9 cellular contexts compared by ENCODE assay signal in the genomic region with DNA sequence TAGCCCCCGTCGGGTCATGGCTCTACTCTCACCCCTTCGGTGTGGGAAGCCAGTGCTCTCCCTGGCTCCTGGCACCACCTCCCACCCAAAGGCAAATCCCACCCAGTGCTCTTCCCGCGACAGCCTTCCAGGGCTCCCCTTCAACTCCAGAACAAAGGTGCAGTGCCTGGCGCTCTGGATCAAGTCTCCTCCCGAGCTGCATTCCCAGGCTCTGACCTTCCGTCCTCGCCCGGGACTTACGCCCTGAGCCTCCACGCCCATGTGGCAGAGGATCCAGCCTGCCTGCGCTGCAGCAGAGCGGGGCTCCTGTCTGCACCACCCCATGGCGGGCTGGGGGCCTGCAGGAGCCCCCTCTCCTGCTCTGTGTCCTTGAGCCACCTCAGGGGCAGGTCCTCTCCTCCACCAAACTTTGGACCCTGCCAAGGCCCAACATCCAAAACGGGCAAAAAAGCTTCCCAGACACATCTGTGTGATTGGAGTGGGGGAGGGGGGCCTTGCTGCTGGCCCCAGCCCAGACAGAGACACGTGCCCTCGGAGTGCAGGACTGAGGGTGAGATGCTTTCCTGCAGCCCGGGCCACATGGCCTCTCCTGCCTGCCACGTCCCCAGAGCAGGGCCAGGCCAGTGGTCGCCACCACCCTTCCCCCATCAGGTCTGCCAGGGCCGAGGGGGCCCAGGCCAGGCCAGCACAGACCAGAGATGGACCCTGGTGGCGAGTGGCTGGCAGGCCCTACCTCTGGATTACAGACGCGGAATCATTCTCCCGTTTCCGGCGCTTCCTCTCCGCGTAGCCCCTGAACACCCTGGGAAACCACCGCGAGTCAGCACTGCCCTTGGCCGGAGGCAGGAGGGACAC. TPM values are rescaled to one million over a fixed set of nuclear protein-coding genes. Genes with fewer than 3 reads are reported as not detected.
A peak's percentile ranks its signal among the peaks of the same experiment; 100 is the strongest.
DNase-seq lines count a peak whose midpoint lies in the region; ATAC-seq and TF ChIP-seq lines count a peak whose summit lies in the region.
"Had no signal": no experiment of that assay in that cellular context is flagged by ENCODE, and none has a peak within 500 bp of the region (broad histone marks: within the 10 kb centered on the region; RNA-seq: fewer than 3 reads in every experiment).

No MANE protein-coding gene starts in this region.

- POLR2A ChIA-PET in A673 (lab: Charles Lee; ENCODE audit: low non-redundant PET): no interaction called here

- intact Hi-C loops in Right ventricle myocardium inferior (cut with DNase I) (no loop called here), ovary (cut with DNase I) (no loop called here), A673 (cut with micrococcal nuclease; ENCODE audit: unreplicated experiment) (no loop called here)

- no peak for TF ChIP-seq POLR2A in ovary (IDR thresholded peaks at IDR 0.05)

- H3K36me3 ChIP-seq in ES-I3 (ENCODE audit: insufficient read depth, low read length) (no peaks in the 10 kb centered on the region), ovary (no peaks in the 10 kb centered on the region), A673 (ENCODE audit: insufficient read depth, low read length, poor library complexity, severe bottlenecking) (peaks cover 11% of the 10 kb centered on the region)

- H3K9me3 ChIP-seq in ES-I3 (ENCODE audit: control insufficient read depth, insufficient read depth, low read length) (no peaks in the 10 kb centered on the region), ovary (no peaks in the 10 kb centered on the region), A673 (ENCODE audit: low read depth, low read length, poor library complexity, severe bottlenecking) (no peaks in the 10 kb centered on the region)

- peak; percentile 3 for DNase-seq in T-helper 9 cell
- DNase-seq in Right ventricle myocardium inferior (ENCODE audit: missing footprints): peak; percentile 77
- peak; percentile 51 to 77 (median 64) for DNase-seq in ovary
- DNase-seq in OCI-M2 (lab: John Stamatoyannopoulos, UW; ENCODE audit: unreplicated experiment): no peak
- DNase-seq in A673 (ENCODE audit: low spot score): no peak
- DNase-seq in NCI-H187 (lab: John Stamatoyannopoulos, UW): no peak

- peak overlapping the region; percentile 28 for H3K4me3 ChIP-seq in ovary
- no peak overlapping the region for H3K4me3 ChIP-seq in A673 (ENCODE audit: low read depth, low read length, poor library complexity, severe bottlenecking)

- H3K4me1 ChIP-seq in ES-I3 (ENCODE audit: insufficient read depth, low read length): peaks cover 9% of the 10 kb centered on the region; the same call in 1 of the 2 replicates
- peaks cover 15% of the 10 kb centered on the region for H3K4me1 ChIP-seq in ovary (ENCODE audit: insufficient read depth)
- H3K4me1 ChIP-seq in A673 (ENCODE audit: insufficient read depth, low read length, poor library complexity, severe bottlenecking): peaks cover 17% of the 10 kb centered on the region

- H3K27me3 ChIP-seq in ovary (no peaks in the 10 kb centered on the region), A673 (replicated peaks; ENCODE audit: insufficient read depth, low read depth, low read length, poor library complexity) (no peaks in the 10 kb centered on the region)

- ATAC-seq in Right ventricle myocardium inferior: no peak
- ATAC-seq in HG03432 (IDR thresholded peaks at IDR 0.05; ENCODE audit: unreplicated experiment): no peak

- no peak overlapping the region for H3K27ac ChIP-seq in ovary
- H3K27ac ChIP-seq in A673 (ENCODE audit: low read depth, low read length, poor library complexity, severe bottlenecking): no peak overlapping the region

- CTCF ChIA-PET in A673 (lab: Charles Lee): no interaction called here

- peak overlapping the region; percentile 55; the same call in 1 of the 2 replicates for H3K9ac ChIP-seq in ES-I3 (ENCODE audit: low read depth, low read length)

- TF ChIP-seq EP300 in ovary (IDR thresholded peaks at IDR 0.05): no peak

- 45 to 48% (median 47%) methylated on average over 28 to 33 of the region's 33 CpGs for WGBS in ovary, 3 donors

- BruUV-seq in A673 (replicated peaks; lab: Mats Ljungman, UMichigan): no TSS peak

- TF ChIP-seq CTCF in ovary (IDR thresholded peaks at IDR 0.05) (no peak), A673 (conservative IDR thresholded peaks at IDR 0.05; ENCODE audit: low read depth, low read length) (no peak)

RNA-seq across cellular contexts. Expression of a gene that starts 4.4 kb away (rescaled TPM):
- total RNA-seq in Right ventricle myocardium inferior (11.5 TPM), ovary (10 to 100 TPM; 22.9 to 50.3 (median 35.4) TPM), A673 (2021) (52.7 and 54.9 TPM in 2 replicates)
- polyA plus RNA-seq in ovary: 10 to 100 TPM; 24.0 to 29.5 TPM

RNA-seq across cellular contexts. Expression of a gene that starts 13.6 kb away (rescaled TPM):
- total RNA-seq in Right ventricle myocardium inferior (not detected), ovary (under 1 TPM in 5 of 7 donors, not detected in 2; 0.10 to 0.57 (median 0.24) TPM), A673 (2021) (not detected in 2 replicates)
- under 1 TPM in 1 of 2 donors, not detected in 1; 0.11 TPM for polyA plus RNA-seq in ovary
- total RNA-seq: PC-3 had no signal

RNA-seq across cellular contexts. Expression of a gene that starts 31.5 kb away (rescaled TPM):
- total RNA-seq in Right ventricle myocardium inferior: 2.2 TPM
- 10 to 100 TPM in 5 of 7 donors, 1 to 10 TPM in 2; 8.5 to 18.5 (median 13.8) TPM for total RNA-seq in ovary
- 1 to 10 TPM in 1 of 2 donors, not detected in 1; 7.1 TPM for polyA plus RNA-seq in ovary
- total RNA-seq in A673 (2021): 0.28 and 0.79 TPM in 2 replicates

RNA-seq across cellular contexts. Expression of a gene that starts 31.8 kb away (rescaled TPM):
- 6.8 TPM for total RNA-seq in Right ventricle myocardium inferior
- 10 to 100 TPM; 19.5 to 30.6 (median 26.2) TPM for total RNA-seq in ovary
- polyA plus RNA-seq in ovary: 10 to 100 TPM in 1 of 2 donors, 1 to 10 TPM in 1; 1.0 to 19.4 TPM
- 6.3 and 9.4 TPM in 2 replicates for total RNA-seq in A673 (2021)

Comparison
In these comparisons a context has a peak if more than half of its experiments do, and no peak if none do; other contexts are left out.
1. DNase-seq: peak in T-helper 9 cell (single experiment), Right ventricle myocardium inferior (single experiment) and ovary (5 of 5); none in OCI-M2 (single experiment), A673 (single experiment) and NCI-H187 (0 of 2).